29 cellular contexts compared by ENCODE assay signal in the genomic region with DNA sequence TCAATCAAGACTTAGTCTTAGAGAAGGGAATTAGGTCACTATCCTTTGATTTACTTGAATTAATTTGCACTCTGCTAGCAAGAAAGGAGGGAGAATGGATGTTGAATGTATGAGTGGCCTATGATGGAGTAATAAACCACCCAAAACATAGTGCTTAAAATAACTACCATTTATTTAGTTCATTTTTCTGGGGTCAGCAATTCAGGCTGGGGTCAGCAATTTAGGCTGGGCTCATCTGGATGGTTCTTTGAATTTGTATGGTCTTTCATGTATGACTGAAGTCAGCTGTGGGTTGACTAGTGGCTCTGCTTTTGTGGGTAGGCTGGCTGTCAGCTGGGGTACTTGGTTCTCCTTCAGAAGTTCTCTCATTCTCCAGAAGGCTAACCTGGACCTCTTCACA. TPM values are rescaled to one million over a fixed set of nuclear protein-coding genes. Genes with fewer than 3 reads are reported as not detected.
"Had no signal": no experiment of that assay in that cellular context is flagged by ENCODE, and none has a peak within 500 bp of the region (broad histone marks: within the 10 kb centered on the region; RNA-seq: fewer than 3 reads in every experiment).

No MANE protein-coding gene starts in this region.

- ATAC-seq: activated CD4-positive, alpha-beta T cell treated with anti-CD3 and anti-CD28 coated beads for 36 hours; activated CD8-positive, alpha-beta T cell treated with anti-CD3 and anti-CD28 coated beads for 36 hours; activated T-cell treated with anti-CD3 and anti-CD28 coated beads, Interleukin-2, amount 50 U/mL, for 4 hours; activated T-helper 17 cell treated with anti-CD3 and anti-CD28 coated beads, Interleukin-2, amount 50 U/mL, for 72 hours; esophagus mucosa; T-helper 17 cell had no signal

- H3K9me3 ChIP-seq: breast epithelium, colonic mucosa had no signal

- H3K27me3 ChIP-seq: breast epithelium, cardiac muscle cell, colonic mucosa had no signal

- H3K27ac Mint-ChIP-seq: activated CD4-positive, alpha-beta T cell treated with anti-CD3 and anti-CD28 coated beads for 36 hours; activated CD4-positive, alpha-beta T cell treated with anti-CD3 and anti-CD28 coated beads, Interleukin-2, amount 10 ng/mL, durations not matched to agents 24 days and 14 days; activated CD8-positive, alpha-beta T cell treated with anti-CD3 and anti-CD28 coated beads for 36 hours; activated naive CD8-positive, alpha-beta T cell; activated T-helper 17 cell treated with anti-CD3 and anti-CD28 coated beads, Interleukin-2, amount 50 U/mL, for 72 hours; brain; endodermal cell; T-helper 17 cell; T-helper 2 cell treated with Interferon-gamma antibody and Interleukin-4, amounts not matched to agents 5 μg/mL and 100 μg/mL, for 36 hours had no signal

- H3K4me3 ChIP-seq: breast epithelium, cardiac muscle cell, colonic mucosa had no signal

- DNase-seq: activated CD4-positive, alpha-beta T cell treated with anti-CD3 and anti-CD28 coated beads for 36 hours; activated CD4-positive, alpha-beta T cell treated with anti-CD3 and anti-CD28 coated beads, Interleukin-2, amount 10 ng/mL, durations not matched to agents 24 days and 14 days; activated CD4-positive, CD25-positive, alpha-beta regulatory T cell; activated CD4-positive, CD25-positive, alpha-beta regulatory T cell treated with anti-CD3 and anti-CD28 coated beads, Interleukin-2, amount 50 U/mL, for 72 hours; activated CD8-positive, alpha-beta memory T cell treated with anti-CD3 and anti-CD28 coated beads for 24 hours; activated CD8-positive, alpha-beta T cell treated with anti-CD3 and anti-CD28 coated beads for 36 hours; activated effector memory CD4-positive, alpha-beta T cell treated with Interleukin-2 at 50 U/mL for 16 hours; activated gamma-delta T cell treated with Interleukin-2 at 50 U/mL for 16 hours; activated naive CD4-positive, alpha-beta T cell treated with anti-CD3 and anti-CD28 coated beads, Interleukin-2, amount 50 U/mL, for 16 hours; activated naive CD4-positive, alpha-beta T cell treated with Interleukin-2 at 50 U/mL for 16 hours; activated T-cell treated with anti-CD3 and anti-CD28 coated beads, Interleukin-2, amount 50 U/mL, for 4 hours; amniotic stem cell; aorta; central memory CD4-positive, alpha-beta T cell; cerebellar nuclear complex; colonic mucosa; effector memory CD4-positive, alpha-beta T cell; endodermal cell; foreskin fibroblast; head of caudate nucleus; T-helper 1 cell; T-helper 17 cell had no signal

- H3K36me3 ChIP-seq: breast epithelium, cardiac muscle cell, colonic mucosa had no signal

- H3K27ac ChIP-seq: breast epithelium, cardiac muscle cell, colonic mucosa had no signal

- H3K9me3 Mint-ChIP-seq: activated CD4-positive, alpha-beta T cell treated with anti-CD3 and anti-CD28 coated beads, Interleukin-2, amount 10 ng/mL, durations not matched to agents 24 days and 14 days; activated CD8-positive, alpha-beta T cell treated with anti-CD3 and anti-CD28 coated beads for 36 hours; activated T-cell treated with anti-CD3 and anti-CD28 coated beads, Interleukin-2, amount 50 U/mL, for 4 hours; activated T-helper 17 cell treated with anti-CD3 and anti-CD28 coated beads, Interleukin-2, amount 50 U/mL, for 72 hours; endodermal cell; T-helper 2 cell treated with Interferon-gamma antibody and Interleukin-4, amounts not matched to agents 5 μg/mL and 100 μg/mL, for 36 hours had no signal

- H3K36me3 Mint-ChIP-seq: activated naive CD8-positive, alpha-beta T cell; brain had no signal

- H3K4me1 ChIP-seq: breast epithelium, colonic mucosa had no signal

- H3K4me3 Mint-ChIP-seq: activated CD4-positive, alpha-beta T cell treated with anti-CD3 and anti-CD28 coated beads for 36 hours; activated CD4-positive, alpha-beta T cell treated with anti-CD3 and anti-CD28 coated beads, Interleukin-2, amount 10 ng/mL, durations not matched to agents 24 days and 14 days; activated CD8-positive, alpha-beta T cell treated with anti-CD3 and anti-CD28 coated beads for 36 hours; activated naive CD8-positive, alpha-beta T cell; activated T-cell treated with anti-CD3 and anti-CD28 coated beads, Interleukin-2, amount 50 U/mL, for 4 hours; activated T-helper 17 cell treated with anti-CD3 and anti-CD28 coated beads, Interleukin-2, amount 50 U/mL, for 72 hours; brain; endodermal cell; T-helper 17 cell; T-helper 2 cell treated with Interferon-gamma antibody and Interleukin-4, amounts not matched to agents 5 μg/mL and 100 μg/mL, for 36 hours had no signal

- H3K4me1 Mint-ChIP-seq: activated CD4-positive, alpha-beta T cell treated with anti-CD3 and anti-CD28 coated beads for 36 hours; activated CD4-positive, alpha-beta T cell treated with anti-CD3 and anti-CD28 coated beads, Interleukin-2, amount 10 ng/mL, durations not matched to agents 24 days and 14 days; activated T-helper 17 cell treated with anti-CD3 and anti-CD28 coated beads, Interleukin-2, amount 50 U/mL, for 72 hours; endodermal cell had no signal

RNA-seq across cellular contexts. Expression of gene LAMA4, which starts 21.0 kb away (rescaled TPM):
- total RNA-seq: activated CD4-positive, alpha-beta T cell treated with anti-CD3 and anti-CD28 coated beads, Interleukin-2, amount 10 ng/mL, durations not matched to agents 24 days and 14 days; activated CD8-positive, alpha-beta T cell treated with anti-CD3 and anti-CD28 coated beads for 36 hours; activated T-helper 17 cell treated with anti-CD3 and anti-CD28 coated beads, Interleukin-2, amount 50 U/mL, for 72 hours; T-helper 17 cell had no signal
